In the genomic region with DNA sequence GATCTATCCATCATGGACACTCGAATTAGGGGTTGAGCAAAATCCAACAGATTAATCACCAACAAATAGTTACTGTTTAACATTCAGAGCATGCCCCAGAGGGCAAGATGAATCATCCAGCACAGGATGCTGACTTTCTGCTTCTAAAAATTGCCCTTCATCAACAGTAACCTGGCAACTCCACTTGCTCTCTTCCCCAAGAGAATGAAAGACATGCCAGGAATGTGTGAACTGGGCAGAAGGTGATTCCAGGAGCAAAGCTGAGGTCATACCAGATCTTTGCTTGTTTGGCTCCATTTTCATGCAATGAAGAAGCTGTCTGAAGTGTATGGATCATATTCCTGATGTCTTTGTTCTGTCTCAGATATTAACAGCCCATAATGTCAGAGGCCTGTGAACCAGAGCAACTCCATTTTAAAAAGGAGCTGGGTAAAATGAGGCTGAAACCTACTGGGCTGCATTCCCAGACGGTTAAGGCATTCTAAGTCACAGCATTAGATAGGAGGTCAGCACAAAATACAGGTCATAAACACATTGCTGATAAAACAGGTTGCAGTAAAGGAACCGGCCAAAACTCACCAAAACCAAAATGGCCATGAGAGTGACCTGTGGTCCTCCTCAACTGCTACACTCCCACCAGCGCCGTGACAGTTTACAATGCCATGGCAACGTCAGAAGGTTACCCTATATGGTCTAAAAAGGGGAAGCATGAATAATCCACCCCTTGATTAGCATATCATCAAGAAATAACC, we compare ENCODE assay signal across 8 cellular contexts. TPM values are rescaled to one million over a fixed set of nuclear protein-coding genes. Genes with fewer than 3 reads are reported as not detected.
DNase-seq lines count a peak whose midpoint lies in the region; ATAC-seq and TF ChIP-seq lines count a peak whose summit lies in the region.

No MANE protein-coding gene starts in this region.

- peaks cover 3% of the 10 kb centered on the region for H3K79me1 ChIP-seq in mesendoderm (ENCODE audit: low read length)

- H3K4me1 ChIP-seq in DOHH2 (ENCODE audit: control insufficient read depth, low read length) (peaks cover 27% of the 10 kb centered on the region), mesendoderm (ENCODE audit: control insufficient read depth, low read depth, low read length) (peaks cover 3% of the 10 kb centered on the region), upper lobe of right lung (peaks cover 26% of the 10 kb centered on the region), testis (peaks cover 15% of the 10 kb centered on the region)

- H3K56ac ChIP-seq in mesendoderm (ENCODE audit: low read length): no peak overlapping the region

- DNase-seq in HS-5 (ENCODE audit: low read depth): peak; percentile 98
- DNase-seq in SW 1271 (lab: John Stamatoyannopoulos, UW): peak; percentile 97 to 100
- no peak for DNase-seq in effector memory CD8-positive, alpha-beta T cell
- peak; percentile 99 for DNase-seq in mesendoderm
- no peak for DNase-seq in upper lobe of right lung
- DNase-seq in testis: no peak
- no peak for DNase-seq in posterior vena cava (ENCODE audit: low spot score)

- H3K4me2 ChIP-seq in DOHH2 (ENCODE audit: low read length) (peak overlapping the region; percentile 72), mesendoderm (ENCODE audit: low read length) (no peak overlapping the region)

- H2BK15ac ChIP-seq in mesendoderm (replicated peaks; ENCODE audit: low read depth): no peak overlapping the region

- peaks cover 12% of the 10 kb centered on the region for H4K20me1 ChIP-seq in DOHH2 (ENCODE audit: control insufficient read depth, insufficient read depth, low read depth, low read length)

- H3K9me3 ChIP-seq in DOHH2 (ENCODE audit: control insufficient read depth, insufficient read depth, low read length) (no peaks in the 10 kb centered on the region), upper lobe of right lung (no peaks in the 10 kb centered on the region), testis (no peaks in the 10 kb centered on the region)

- TF ChIP-seq CTCF in DOHH2 (IDR thresholded peaks at IDR 0.05; ENCODE audit: low read depth, low read length, poor library complexity, severe bottlenecking): no peak
- no peak for TF ChIP-seq CTCF in upper lobe of right lung (IDR thresholded peaks at IDR 0.05)
- no peak for TF ChIP-seq CTCF in testis (IDR thresholded peaks at IDR 0.05)

- ATAC-seq in effector memory CD8-positive, alpha-beta T cell (replicated peaks): no peak
- peak; percentile 0 for ATAC-seq in upper lobe of right lung

- WGBS in mesendoderm (ENCODE audit: extremely low coverage, insufficient coverage, low lambda C conversion rate): no CpG with 5 or more reads among the region's 6 CpGs
- 44 to 54% methylated on average over 6 of the region's 6 CpGs for WGBS in testis, 2 donors

- H3K27me3 ChIP-seq in DOHH2 (ENCODE audit: control insufficient read depth, low read length) (no peaks in the 10 kb centered on the region), mesendoderm (ENCODE audit: insufficient read depth, low read length, poor library complexity) (no peaks in the 10 kb centered on the region), upper lobe of right lung (no peaks in the 10 kb centered on the region), testis (no peaks in the 10 kb centered on the region)

- H4K5ac ChIP-seq in mesendoderm (ENCODE audit: low read length): no peak overlapping the region

- no peaks in the 10 kb centered on the region for H3K9me3 Mint-ChIP-seq in effector memory CD8-positive, alpha-beta T cell

- peak overlapping the region; percentile 56 for H3K18ac ChIP-seq in mesendoderm (ENCODE audit: low read length)

- no peak for TF ChIP-seq POLR2A in testis (IDR thresholded peaks at IDR 0.05)

- peaks cover 27 to 33% of the 10 kb centered on the region in 2 donors for H3K4me1 Mint-ChIP-seq in effector memory CD8-positive, alpha-beta T cell (ENCODE audit: low read depth in 2 of 2)

- peak overlapping the region in 1 of 2 donors; percentile 84 for H3K4me3 Mint-ChIP-seq in effector memory CD8-positive, alpha-beta T cell

- no peak overlapping the region for H2AK5ac ChIP-seq in mesendoderm (ENCODE audit: low read length)

- H3K36me3 ChIP-seq in DOHH2 (ENCODE audit: control insufficient read depth, low read length): peaks cover 32% of the 10 kb centered on the region
- no peaks in the 10 kb centered on the region for H3K36me3 ChIP-seq in mesendoderm (ENCODE audit: control insufficient read depth, insufficient read depth, low read length)
- H3K36me3 ChIP-seq in upper lobe of right lung: no peaks in the 10 kb centered on the region
- no peaks in the 10 kb centered on the region for H3K36me3 ChIP-seq in testis (ENCODE audit: low read depth, missing control alignments)

- no peak overlapping the region for H4K8ac ChIP-seq in mesendoderm (ENCODE audit: low read depth, low read length)

- H3K4me3 ChIP-seq in DOHH2 (ENCODE audit: low read length) (peak overlapping the region; percentile 98), mesendoderm (ENCODE audit: low read length) (no peak overlapping the region), upper lobe of right lung (no peak overlapping the region), testis (no peak overlapping the region)

- H3K23ac ChIP-seq in mesendoderm (ENCODE audit: low read length): no peak overlapping the region

- no peak overlapping the region for H3K9ac ChIP-seq in mesendoderm (ENCODE audit: low read length)

- H3K27ac Mint-ChIP-seq in effector memory CD8-positive, alpha-beta T cell: peak overlapping the region; percentile 51 to 64

- no peaks in the 10 kb centered on the region for H3K9me2 ChIP-seq in DOHH2 (replicated peaks; ENCODE audit: control insufficient read depth, low read length)

- peaks cover 13% of the 10 kb centered on the region for H3F3A ChIP-seq in DOHH2 (ENCODE audit: control insufficient read depth, insufficient read depth)

- H2BK120ac ChIP-seq in mesendoderm (ENCODE audit: low read depth, low read length): no peak overlapping the region

- peaks cover 19% of the 10 kb centered on the region for H3K36me3 Mint-ChIP-seq in effector memory CD8-positive, alpha-beta T cell (ENCODE audit: insufficient read depth)

- H3K27me3 Mint-ChIP-seq in effector memory CD8-positive, alpha-beta T cell: no peaks in the 10 kb centered on the region

- H3K79me2 ChIP-seq in DOHH2 (ENCODE audit: control insufficient read depth, low read length): peaks cover 39% of the 10 kb centered on the region
- H3K79me2 ChIP-seq in mesendoderm (ENCODE audit: control insufficient read depth, insufficient read depth, low read length): peaks cover 15% of the 10 kb centered on the region

- H3K27ac ChIP-seq in DOHH2 (ENCODE audit: low read depth, low read length) (peak overlapping the region; percentile 99), mesendoderm (ENCODE audit: low read depth, low read length) (peak overlapping the region; percentile 9), upper lobe of right lung (peak overlapping the region; percentile 100), testis (peak overlapping the region in 1 of 2 donors; percentile 95)

- intact Hi-C loops in upper lobe of right lung (cut with DNase I): no loop called here
- intact Hi-C loops in testis (cut with DNase I; ENCODE audit: low total_unique reads): no loop called here
- intact Hi-C loops in posterior vena cava (cut with DNase I): loop anchor here in 1 of 2 donors (10.0 kb wide), 1 partner anchor 76 kb away; no protein-coding TSS in a partner anchor

- no peak overlapping the region for H2BK5ac ChIP-seq in mesendoderm (ENCODE audit: low read length)

- H3K4ac ChIP-seq in mesendoderm (ENCODE audit: low read depth, low read length): no peak overlapping the region

RNA-seq across cellular contexts. Expression of gene ZNF367, which starts 2.5 kb away (rescaled TPM):
- 6.9 TPM for polyA plus RNA-seq in mesendoderm (2013, experiment 1 of 2)
- 6.8 TPM for polyA plus RNA-seq in mesendoderm (2013, experiment 2 of 2)
- total RNA-seq in upper lobe of right lung: 0.67 TPM
- 10 to 100 TPM in 1 of 2 donors, 1 to 10 TPM in 1; 6.9 to 10.6 TPM for total RNA-seq in testis
- 11.3 TPM for polyA plus RNA-seq in testis (ENCODE audit: insufficient read depth, low read depth, low replicate concordance)
- 1 to 10 TPM; 1.1 to 2.3 TPM for total RNA-seq in posterior vena cava

RNA-seq across cellular contexts. Expression of gene HABP4, which starts 29.3 kb away (rescaled TPM):
- polyA plus RNA-seq in mesendoderm (2013, experiment 1 of 2): 9.2 TPM
- 9.3 TPM for polyA plus RNA-seq in mesendoderm (2013, experiment 2 of 2)
- total RNA-seq in upper lobe of right lung (10.3 TPM), testis (10 to 100 TPM; 30.6 to 67.2 TPM), posterior vena cava (10 to 100 TPM; 30.9 to 37.4 TPM)
- polyA plus RNA-seq in testis (ENCODE audit: insufficient read depth, low read depth, low replicate concordance): 46.9 TPM

RNA-seq across cellular contexts. Expression of gene SLC35D2, which starts 37.1 kb away (rescaled TPM):
- 12.7 TPM for polyA plus RNA-seq in mesendoderm (2013, experiment 1 of 2)
- 13.6 TPM for polyA plus RNA-seq in mesendoderm (2013, experiment 2 of 2)
- total RNA-seq in upper lobe of right lung (30.3 TPM), testis (10 to 100 TPM; 26.5 to 34.2 TPM), posterior vena cava (10 to 100 TPM; 13.2 to 15.7 TPM)
- polyA plus RNA-seq in testis (ENCODE audit: insufficient read depth, low read depth, low replicate concordance): 18.4 TPM

Comparison
In these comparisons a context has a peak if more than half of its experiments do, and no peak if none do; other contexts are left out.
1. DNase-seq: peak in HS-5 (single experiment), SW 1271 (2 of 2) and mesendoderm (single experiment); none in effector memory CD8-positive, alpha-beta T cell (0 of 3), upper lobe of right lung (single experiment), testis (single experiment) and posterior vena cava (single experiment).